In genomic region chr11:123478352-123478986, GRCh38 we compare ENCODE assay signal across 8 cellular contexts. TPM values are rescaled to one million over a fixed set of nuclear protein-coding genes. Genes with fewer than 3 reads are reported as not detected.
DNase-seq lines count a peak whose midpoint lies in the region; ATAC-seq and TF ChIP-seq lines count a peak whose summit lies in the region.

No MANE protein-coding gene starts in this region.

- peak; percentile 73 for TF ChIP-seq CTCF in KMS-11 (conservative IDR thresholded peaks at IDR 0.05; ENCODE audit: low read depth, low read length)
- peak; percentile 95 for TF ChIP-seq CTCF in PC-3 (conservative IDR thresholded peaks at IDR 0.05; ENCODE audit: low read depth, low read length)
- TF ChIP-seq CTCF in adrenal gland (IDR thresholded peaks at IDR 0.05): peak; percentile 67 to 86 (median 76)
- peak; percentile 55 to 80 (median 73) for TF ChIP-seq CTCF in heart right ventricle (IDR thresholded peaks at IDR 0.05)

- POLR2A ChIA-PET in PC-3 (lab: Charles Lee; ENCODE audit: unreplicated experiment): no interaction called here

- H2AFZ ChIP-seq in KMS-11 (ENCODE audit: low read depth) (peak overlapping the region; percentile 54), PC-3 (ENCODE audit: low read length) (no peak overlapping the region)

- ATAC-seq in PC-3 (peak; percentile 29), heart right ventricle (peak; percentile 58 to 76 (median 68)), GM18505 (IDR thresholded peaks at IDR 0.05; ENCODE audit: unreplicated experiment) (no peak)

- H3K4me1 ChIP-seq in KMS-11 (ENCODE audit: low read depth, poor library complexity, severe bottlenecking): peaks cover 32% of the 10 kb centered on the region
- H3K4me1 ChIP-seq in PC-3 (ENCODE audit: insufficient read depth, low read length): peaks cover 42% of the 10 kb centered on the region
- peaks cover 18 to 57% of the 10 kb centered on the region in 2 donors for H3K4me1 ChIP-seq in adrenal gland (replicated peaks in 1 of 2)
- peaks cover 0 to 47% (median 15%) of the 10 kb centered on the region in 9 donors for H3K4me1 ChIP-seq in heart right ventricle

- no peaks in the 10 kb centered on the region for H3K36me3 ChIP-seq in KMS-11 (ENCODE audit: insufficient read depth)
- H3K36me3 ChIP-seq in PC-3 (ENCODE audit: low read depth, low read length): peaks cover 14% of the 10 kb centered on the region
- peaks cover 0 to 13% of the 10 kb centered on the region in 2 donors for H3K36me3 ChIP-seq in adrenal gland (replicated peaks in 1 of 2)
- peaks cover 0 to 12% (median 0%) of the 10 kb centered on the region in 9 donors for H3K36me3 ChIP-seq in heart right ventricle

- no peaks in the 10 kb centered on the region for H3K9me2 ChIP-seq in PC-3 (replicated peaks; ENCODE audit: low read length)

- no TSS peak for BruUV-seq in PC-3 (replicated peaks; lab: Mats Ljungman, UMichigan)

- WGBS in adrenal gland, 4 donors: 19 to 23% (median 21%) methylated on average over 5 of the region's 5 CpGs
- WGBS in heart right ventricle, 2 donors: 22% methylated on average over 5 of the region's 5 CpGs

- H3K9me3 ChIP-seq in PC-3 (ENCODE audit: low read length) (no peaks in the 10 kb centered on the region), adrenal gland (replicated peaks in 1 of 3) (no peaks in the 10 kb centered on the region), heart right ventricle (no peaks in the 10 kb centered on the region)

- intact Hi-C loops in PC-3 (cut with micrococcal nuclease): loop anchor here (1.0 kb wide), 3 partner anchors 71 to 367 kb away; no protein-coding TSS in a partner anchor
- intact Hi-C loops in adrenal gland (cut with DNase I): loop anchor here in 1 of 2 donors (5.0 kb wide), 3 partner anchors 46 to 176 kb away; partner anchors contain the start of gene GRAMD1B
- intact Hi-C loops in heart right ventricle (cut with DNase I): loop anchor here (1.0 to 10.0 kb wide), 15 partner anchors 70 to 376 kb away; no protein-coding TSS in a partner anchor
- intact Hi-C loops in posterior cingulate gyrus (cut with DNase I): loop anchor here (1.0 to 10.0 kb wide), 4 partner anchors 72 to 364 kb away; no protein-coding TSS in a partner anchor

- no peaks in the 10 kb centered on the region for H4K20me1 ChIP-seq in KMS-11 (ENCODE audit: insufficient read depth)
- no peaks in the 10 kb centered on the region for H4K20me1 ChIP-seq in PC-3 (ENCODE audit: low read length)

- H3K4me3 ChIP-seq in KMS-11 (IDR thresholded peaks at IDR 0.05; ENCODE audit: insufficient read depth, low read depth, low read length) (no peak overlapping the region), PC-3 (ENCODE audit: low read length) (no peak overlapping the region), adrenal gland (no peak overlapping the region), heart right ventricle (peak overlapping the region in 1 of 10 donors; percentile 24)

- peaks cover 6% of the 10 kb centered on the region for H3F3A ChIP-seq in PC-3 (ENCODE audit: low read length, unreplicated experiment)

- no peak overlapping the region for H3K4me2 ChIP-seq in KMS-11
- no peak overlapping the region for H3K4me2 ChIP-seq in PC-3 (ENCODE audit: low read length)

- H3K27me3 ChIP-seq in KMS-11 (ENCODE audit: insufficient read depth, low read depth) (no peaks in the 10 kb centered on the region), PC-3 (ENCODE audit: low read length) (no peaks in the 10 kb centered on the region), adrenal gland (no peaks in the 10 kb centered on the region), heart right ventricle (no peaks in the 10 kb centered on the region)

- DNase-seq in Daoy (ENCODE audit: low read depth) (peak; percentile 73), PC-3 (peak; percentile 89), adrenal gland (peak; percentile 47 to 85 (median 73)), heart right ventricle (peak; percentile 33 to 52), posterior cingulate gyrus (peak in 6 of 10 donors; percentile 30 to 92 (median 54)), cortex of kidney (lab: John Stamatoyannopoulos, UW) (no peak)

- CTCF ChIA-PET in PC-3 (lab: Charles Lee): interaction anchor here (0.6 to 2.6 kb wide), 6 partner anchors 8 to 231 kb away, joined by 3 to 67 read pairs (median 3); no protein-coding TSS in a partner anchor

- H3K27ac ChIP-seq in KMS-11 (no peak overlapping the region), PC-3 (ENCODE audit: low read length) (peak overlapping the region; percentile 66), adrenal gland (peak overlapping the region; percentile 12 to 71 (median 42)), heart right ventricle (peak overlapping the region in 1 of 10 donors; percentile 36)

- TF ChIP-seq POLR2A in adrenal gland (IDR thresholded peaks at IDR 0.05) (no peak), GM18505 (IDR thresholded peaks at IDR 0.05; ENCODE audit: borderline replicate concordance, extremely low read depth, insufficient read depth, insufficient read length) (no peak)

- H3K9ac ChIP-seq in KMS-11: no peak overlapping the region
- H3K9ac ChIP-seq in PC-3 (ENCODE audit: low read length): peak overlapping the region; percentile 47

- H3K79me2 ChIP-seq in KMS-11 (ENCODE audit: insufficient read depth, low read depth): no peaks in the 10 kb centered on the region
- H3K79me2 ChIP-seq in PC-3 (ENCODE audit: low read length): peaks cover 41% of the 10 kb centered on the region

RNA-seq across cellular contexts. Expression of gene GRAMD1B, which starts 48.4 kb away (rescaled TPM):
- 2.3 and 4.1 TPM in 2 replicates for total RNA-seq in Daoy (2014; rRNA removed; shearing (Covaris generic))
- total RNA-seq in PC-3 (2014; rRNA removed): 82.1 and 110 TPM in 2 replicates
- total RNA-seq in adrenal gland: 1,000 to 10,000 TPM in 1 of 8 donors, 100 to 1,000 TPM in 7; 178 to 1,898 (median 285) TPM
- polyA plus RNA-seq in adrenal gland: 100 to 1,000 TPM; 101 to 721 (median 114) TPM
- total RNA-seq in heart right ventricle: 10 to 100 TPM in 9 of 10 donors, 1 to 10 TPM in 1; 8.4 to 41.0 (median 23.3) TPM
- 10 to 100 TPM in 1 of 2 donors, 1 to 10 TPM in 1; 7.3 to 16.1 TPM for polyA plus RNA-seq in heart right ventricle
